6 cellular contexts compared by ENCODE assay signal in genomic region chr5:94967525-94967924, GRCh38.
"Had no signal": no experiment of that assay in that cellular context is flagged by ENCODE, and none has a peak within 500 bp of the region (broad histone marks: within the 10 kb centered on the region; RNA-seq: fewer than 3 reads in every experiment).

No MANE protein-coding gene starts in this region.

- FAIRE-seq: HTR-8/SVneo, K562 had no signal

- DNase-seq: KBM-7, KG1 had no signal

- H3K9ac ChIP-seq: KMS-11 had no signal

- ATAC-seq: K562 had no signal

- H3K27ac ChIP-seq: HL-60, KMS-11 had no signal

- H3K4me3 ChIP-seq: K562 had no signal

- H3K4me2 ChIP-seq: KMS-11 had no signal
